17 cellular contexts compared by ENCODE assay signal in genomic region chr15:85150130-85150480, GRCh38.
DNase-seq lines count a peak whose midpoint lies in the region; ATAC-seq and TF ChIP-seq lines count a peak whose summit lies in the region.
"Had no signal": no experiment of that assay in that cellular context is flagged by ENCODE, and none has a peak within 500 bp of the region (broad histone marks: within the 10 kb centered on the region; RNA-seq: fewer than 3 reads in every experiment).

No MANE protein-coding gene starts in this region.

- TF ChIP-seq EP300 in suprapubic skin (IDR thresholded peaks at IDR 0.05) = no peak

- H3K4me2 ChIP-seq in PC-3 (ENCODE audit: low read length) = no peak overlapping the region
- H3K4me2 ChIP-seq: A549 had no signal

- POLR2A ChIA-PET in PC-3 (lab: Charles Lee; ENCODE audit: unreplicated experiment) = no interaction called here

- H3K9me2 ChIP-seq in PC-3 (replicated peaks; ENCODE audit: low read length) = no peaks in the 10 kb centered on the region

- no peak overlapping the region for H2AFZ ChIP-seq in PC-3 (ENCODE audit: low read length)

- DNase-seq in COLO829 (ENCODE audit: low spot score) = peak; percentile 86
- DNase-seq in PC-3 = no peak
- DNase-seq in foreskin melanocyte = peak; percentile 95
- DNase-seq in midbrain (lab: John Stamatoyannopoulos, UW) = peak; percentile 10
- DNase-seq in hepatic stellate cell (ENCODE audit: low spot score) = no peak
- DNase-seq in stimulated activated CD4-positive, alpha-beta T cell treated with anti-CD3 and anti-CD28 coated beads, Interleukin-1b, Interleukin-23, amount 100 ng/mL, for 48 hours = no peak
- no peak for DNase-seq in suprapubic skin (ENCODE audit: low spot score in 2 of 2)
- DNase-seq: AML-193; CD4-positive, alpha-beta T cell; DMS153; DMS79; GF-D8; H9 had no signal

- H3K9me3 ChIP-seq in PC-3 (ENCODE audit: low read length) (no peaks in the 10 kb centered on the region), suprapubic skin (no peaks in the 10 kb centered on the region)
- H3K9me3 ChIP-seq: A549 had no signal

- intact Hi-C loops in PC-3 (cut with micrococcal nuclease) = no loop called here

- H3F3A ChIP-seq in PC-3 (ENCODE audit: low read length, unreplicated experiment) = no peaks in the 10 kb centered on the region

- no peak overlapping the region for H3K9ac ChIP-seq in PC-3 (ENCODE audit: low read length)

- H3K27me3 ChIP-seq in PC-3 (ENCODE audit: low read length) = no peaks in the 10 kb centered on the region
- no peaks in the 10 kb centered on the region for H3K27me3 ChIP-seq in suprapubic skin

- TF ChIP-seq POLR2A in suprapubic skin (IDR thresholded peaks at IDR 0.05) = no peak

- TF ChIP-seq CTCF in PC-3 (conservative IDR thresholded peaks at IDR 0.05; ENCODE audit: low read depth, low read length) = no peak
- TF ChIP-seq CTCF in suprapubic skin (IDR thresholded peaks at IDR 0.05) = no peak

- CTCF ChIA-PET in PC-3 (lab: Charles Lee) = no interaction called here

- H3K36me3 ChIP-seq in PC-3 (ENCODE audit: low read depth, low read length) = no peaks in the 10 kb centered on the region
- no peaks in the 10 kb centered on the region for H3K36me3 ChIP-seq in suprapubic skin

- no peaks in the 10 kb centered on the region for H3K79me2 ChIP-seq in PC-3 (ENCODE audit: low read length)

- 66% methylated on average over 2 of the region's 2 CpGs for WGBS in suprapubic skin

- no peaks in the 10 kb centered on the region for H3K4me1 ChIP-seq in PC-3 (ENCODE audit: insufficient read depth, low read length)
- H3K4me1 ChIP-seq in suprapubic skin = no peaks in the 10 kb centered on the region
- H3K4me1 ChIP-seq: A549 had no signal

- H3K4me3 ChIP-seq in PC-3 (ENCODE audit: low read length) (no peak overlapping the region), suprapubic skin (no peak overlapping the region)
- H3K4me3 ChIP-seq: A549 had no signal

- ATAC-seq in PC-3 = peak; percentile 22; the same call in 1 of the 2 replicates
- no peak for ATAC-seq in GM18502 (IDR thresholded peaks at IDR 0.05; ENCODE audit: poor library complexity, unreplicated experiment)
- ATAC-seq: A549 had no signal

- H4K20me1 ChIP-seq in PC-3 (ENCODE audit: low read length) = no peaks in the 10 kb centered on the region

- BruUV-seq in PC-3 (replicated peaks; lab: Mats Ljungman, UMichigan) = no TSS peak

- no peak overlapping the region for H3K27ac ChIP-seq in PC-3 (ENCODE audit: low read length)
- H3K27ac ChIP-seq in suprapubic skin = no peak overlapping the region
- H3K27ac ChIP-seq: 22Rv1, A549, C4-2B had no signal

Comparison
In these comparisons a context has a peak if more than half of its experiments do, and no peak if none do; other contexts are left out.
1. DNase-seq: peak in COLO829 (single experiment), foreskin melanocyte (single experiment) and midbrain (single experiment); none in PC-3 (single experiment), hepatic stellate cell (single experiment), stimulated activated CD4-positive, alpha-beta T cell treated with anti-CD3 and anti-CD28 coated beads, Interleukin-1b, Interleukin-23, amount 100 ng/mL, for 48 hours (single experiment) and suprapubic skin (0 of 2).